Comparison of ENCODE assay signal across 17 cellular contexts in genomic region chr10:6221971-6222751, GRCh38. TPM values are rescaled to one million over a fixed set of nuclear protein-coding genes. Genes with fewer than 3 reads are reported as not detected.
DNase-seq lines count a peak whose midpoint lies in the region; ATAC-seq and TF ChIP-seq lines count a peak whose summit lies in the region.
"Had no signal": no experiment of that assay in that cellular context is flagged by ENCODE, and none has a peak within 500 bp of the region (broad histone marks: within the 10 kb centered on the region; RNA-seq: fewer than 3 reads in every experiment).

No MANE protein-coding gene starts in this region.

- no peaks in the 10 kb centered on the region for H3K9me3 ChIP-seq in left ventricle myocardium inferior (replicated peaks)
- no peaks in the 10 kb centered on the region for H3K9me3 ChIP-seq in SJSA1 (replicated peaks)
- H3K9me3 ChIP-seq in aorta (ENCODE audit: control insufficient read depth, low read length), result no peaks in the 10 kb centered on the region
- H3K9me3 ChIP-seq: lower lobe of right lung, ovary, uterus had no signal

- peaks cover 96 to 98% of the 10 kb centered on the region in 2 donors for H3K36me3 Mint-ChIP-seq in CD14-positive monocyte

- H3K27ac Mint-ChIP-seq in CD14-positive monocyte, result peak overlapping the region in 3 of 7 donors; percentile 54 to 64 (median 63)
- H3K27ac Mint-ChIP-seq: activated naive CD8-positive, alpha-beta T cell treated with anti-CD3 and anti-CD28 coated beads, Interleukin-2, amount 50 U/mL, for 24 hours had no signal

- intact Hi-C loops in left ventricle myocardium superior (cut with micrococcal nuclease) (no loop called here), left ventricle myocardium inferior (cut with micrococcal nuclease) (no loop called here), aorta (cut with DNase I) (no loop called here), CD14-positive monocyte (cut with micrococcal nuclease) (no loop called here)

- DNase-seq in left ventricle myocardium superior (peak; percentile 12), left ventricle myocardium inferior (no peak), SJSA1 (ENCODE audit: low read depth in 1 of 2, low spot score in 2 of 2) (peak; percentile 64 to 86), hepatic stellate cell (ENCODE audit: low spot score) (peak; percentile 65), aorta (peak; percentile 77 to 82), superior temporal gyrus (ENCODE audit: extremely low spot score) (no peak), CD14-positive monocyte (ENCODE audit: low spot score) (no peak)
- DNase-seq: activated naive CD8-positive, alpha-beta T cell treated with anti-CD3 and anti-CD28 coated beads, Interleukin-2, amount 50 U/mL, for 24 hours; AML-193; GDM1; lower lobe of right lung; MV-4-11; NCI-H510A treated with DMSO at 0.1 percent for 48 hours; ovary; RPMI8226; uterus had no signal

- peaks cover 0 to 7% (median 2%) of the 10 kb centered on the region in 3 donors for H3K27me3 Mint-ChIP-seq in CD14-positive monocyte (ENCODE audit: low read depth in 3 of 3)
- H3K27me3 Mint-ChIP-seq: activated naive CD8-positive, alpha-beta T cell treated with anti-CD3 and anti-CD28 coated beads, Interleukin-2, amount 50 U/mL, for 24 hours had no signal

- H3K27me3 ChIP-seq in left ventricle myocardium inferior (ENCODE audit: low read depth) (no peaks in the 10 kb centered on the region), SJSA1 (replicated peaks) (no peaks in the 10 kb centered on the region), aorta (ENCODE audit: control insufficient read depth in 1 of 2, insufficient read depth in 2 of 2, low read length in 1 of 2) (no peaks in the 10 kb centered on the region)
- H3K27me3 ChIP-seq: ovary, uterus had no signal

- H3K4me3 ChIP-seq in left ventricle myocardium inferior (no peak overlapping the region), SJSA1 (no peak overlapping the region), aorta (ENCODE audit: low read length in 2 of 2) (no peak overlapping the region)
- H3K4me3 ChIP-seq: lower lobe of right lung, ovary, uterus had no signal

- TF ChIP-seq CTCF in left ventricle myocardium inferior (IDR thresholded peaks at IDR 0.05; ENCODE audit: borderline replicate concordance) (no peak), CD14-positive monocyte (IDR thresholded peaks at IDR 0.05) (no peak)

- H3K27ac ChIP-seq in left ventricle myocardium inferior (replicated peaks), result no peak overlapping the region
- peak overlapping the region; percentile 72 for H3K27ac ChIP-seq in SJSA1
- peak overlapping the region; percentile 32 to 70 for H3K27ac ChIP-seq in aorta (ENCODE audit: low read depth in 1 of 2, low read length in 2 of 2)
- H3K27ac ChIP-seq: lower lobe of right lung, ovary, uterus had no signal

- no peak for ATAC-seq in left ventricle myocardium superior
- peak; percentile 49 for ATAC-seq in aorta (ENCODE audit: low FRiP score)
- no peak for ATAC-seq in HG03025 (IDR thresholded peaks at IDR 0.05; ENCODE audit: low FRiP score, unreplicated experiment)
- ATAC-seq: activated naive CD8-positive, alpha-beta T cell treated with anti-CD3 and anti-CD28 coated beads, Interleukin-2, amount 50 U/mL, for 24 hours had no signal

- peaks cover 0 to 2% (median 0%) of the 10 kb centered on the region in 7 donors for H3K9me3 Mint-ChIP-seq in CD14-positive monocyte
- H3K9me3 Mint-ChIP-seq: activated naive CD8-positive, alpha-beta T cell treated with anti-CD3 and anti-CD28 coated beads, Interleukin-2, amount 50 U/mL, for 24 hours had no signal

- H3K4me1 Mint-ChIP-seq in CD14-positive monocyte, result no peaks in the 10 kb centered on the region

- 29 to 30% methylated on average over 21 of the region's 21 CpGs for WGBS in aorta, 2 donors

- H3K36me3 ChIP-seq in left ventricle myocardium inferior, result peaks cover 100% of the 10 kb centered on the region
- peaks cover 91% of the 10 kb centered on the region for H3K36me3 ChIP-seq in SJSA1
- peaks cover 0 to 33% of the 10 kb centered on the region in 2 donors for H3K36me3 ChIP-seq in aorta (ENCODE audit: control insufficient read depth in 1 of 2, insufficient read depth in 2 of 2, low read length in 1 of 2)
- H3K36me3 ChIP-seq: ovary, uterus had no signal

- no peak overlapping the region for H3K4me3 Mint-ChIP-seq in CD14-positive monocyte
- H3K4me3 Mint-ChIP-seq: activated naive CD8-positive, alpha-beta T cell treated with anti-CD3 and anti-CD28 coated beads, Interleukin-2, amount 50 U/mL, for 24 hours had no signal

- peaks cover 1% of the 10 kb centered on the region for H3K4me1 ChIP-seq in left ventricle myocardium inferior
- H3K4me1 ChIP-seq in SJSA1 (replicated peaks), result peaks cover 35% of the 10 kb centered on the region
- H3K4me1 ChIP-seq in aorta (ENCODE audit: control insufficient read depth in 1 of 2, insufficient read depth in 2 of 2, low read length in 2 of 2), result no peaks in the 10 kb centered on the region
- H3K4me1 ChIP-seq: lower lobe of right lung had no signal

RNA-seq across cellular contexts. Expression of gene PFKFB3, which starts 19.4 kb away (rescaled TPM):
- total RNA-seq in left ventricle myocardium superior (30.8 TPM), left ventricle myocardium inferior (14.1 TPM), aorta (100 to 1,000 TPM; 116 to 140 TPM)
- 15.6 and 21.8 TPM in 2 replicates for total RNA-seq in SJSA1 (2014; rRNA removed; shearing (Covaris generic))
- polyA plus RNA-seq in aorta (10 to 100 TPM; 31.4 to 45.6 TPM), CD14-positive monocyte (10 to 100 TPM; 12.2 to 15.8 TPM)

Comparison
In these comparisons a context has a peak if more than half of its experiments do, and no peak if none do; other contexts are left out.
1. DNase-seq: peak in left ventricle myocardium superior (single experiment), SJSA1 (2 of 2), hepatic stellate cell (single experiment) and aorta (2 of 2); none in left ventricle myocardium inferior (single experiment), superior temporal gyrus (single experiment) and CD14-positive monocyte (single experiment).